8 cellular contexts compared by ENCODE assay signal in genomic region chr19:35124098-35125060, GRCh38. TPM values are rescaled to one million over a fixed set of nuclear protein-coding genes. Genes with fewer than 3 reads are reported as not detected.
A peak's percentile ranks its signal among the peaks of the same experiment; 100 is the strongest.
DNase-seq lines count a peak whose midpoint lies in the region; ATAC-seq and TF ChIP-seq lines count a peak whose summit lies in the region.

No MANE protein-coding gene starts in this region.

- no peaks in the 10 kb centered on the region for H3K79me2 ChIP-seq in OCI-LY3 (ENCODE audit: low read length)

- H3K36me3 Mint-ChIP-seq in activated T-cell treated with anti-CD3 and anti-CD28 coated beads, Interleukin-2, amount 50 U/mL, for 24 hours (ENCODE audit: low read depth): no peaks in the 10 kb centered on the region
- H3K36me3 Mint-ChIP-seq in naive thymus-derived CD8-positive, alpha-beta T cell: no peaks in the 10 kb centered on the region

- H3K4me3 Mint-ChIP-seq in activated T-cell treated with anti-CD3 and anti-CD28 coated beads, Interleukin-2, amount 50 U/mL, for 24 hours: peak overlapping the region; percentile 76
- H3K4me3 Mint-ChIP-seq in naive thymus-derived CD8-positive, alpha-beta T cell: peak overlapping the region; percentile 79 to 95 (median 84)

- H3K9me3 Mint-ChIP-seq in activated T-cell treated with anti-CD3 and anti-CD28 coated beads, Interleukin-2, amount 50 U/mL, for 24 hours: no peaks in the 10 kb centered on the region
- no peaks in the 10 kb centered on the region for H3K9me3 Mint-ChIP-seq in naive thymus-derived CD8-positive, alpha-beta T cell

- POLR2A ChIA-PET in naive thymus-derived CD8-positive, alpha-beta T cell (lab: Charles Lee): interaction anchor here (0.5 to 1.7 kb wide), 8 partner anchors 11 to 117 kb away, joined by 3 to 8 read pairs (median 4); partner anchors contain the start of gene LGI4

- no peaks in the 10 kb centered on the region for H3K27me3 Mint-ChIP-seq in activated T-cell treated with anti-CD3 and anti-CD28 coated beads, Interleukin-2, amount 50 U/mL, for 24 hours
- peaks cover 0 to 2% (median 0%) of the 10 kb centered on the region in 5 donors for H3K27me3 Mint-ChIP-seq in naive thymus-derived CD8-positive, alpha-beta T cell

- ATAC-seq in HG03135 (IDR thresholded peaks at IDR 0.05; ENCODE audit: unreplicated experiment): peak; percentile 45
- ATAC-seq in esophagus mucosa: peak; percentile 58
- peak; percentile 96 to 99 for ATAC-seq in naive thymus-derived CD8-positive, alpha-beta T cell
- ATAC-seq in GM18517 (IDR thresholded peaks at IDR 0.05; ENCODE audit: unreplicated experiment): no peak

- peaks cover 19% of the 10 kb centered on the region for H3K4me1 ChIP-seq in OCI-LY3 (ENCODE audit: low read length)

- H3K4me3 ChIP-seq in OCI-LY3 (ENCODE audit: low read length): peak overlapping the region; percentile 72

- peak overlapping the region; percentile 47; the same call in 1 of the 2 replicates for H3K9ac ChIP-seq in OCI-LY3 (ENCODE audit: low read length)

- H3K27ac Mint-ChIP-seq in activated T-cell treated with anti-CD3 and anti-CD28 coated beads, Interleukin-2, amount 50 U/mL, for 24 hours: peak overlapping the region; percentile 61
- H3K27ac Mint-ChIP-seq in naive thymus-derived CD8-positive, alpha-beta T cell: peak overlapping the region; percentile 69 to 94 (median 84)

- H3K4me2 ChIP-seq in OCI-LY3 (ENCODE audit: low read length): peak overlapping the region; percentile 67

- peak; percentile 96 for DNase-seq in GM13976 (ENCODE audit: low spot score)
- DNase-seq in activated T-cell treated with anti-CD3 and anti-CD28 coated beads, Interleukin-2, amount 50 U/mL, for 24 hours: peak; percentile 90
- DNase-seq in naive thymus-derived CD8-positive, alpha-beta T cell: peak; percentile 74 to 93 (median 85)
- peak; percentile 68 to 87 (median 82) for DNase-seq in stimulated activated naive CD4-positive, alpha-beta T cell (lab: John Stamatoyannopoulos, UW)

- no peaks in the 10 kb centered on the region for H3K9me3 ChIP-seq in OCI-LY3 (ENCODE audit: insufficient read depth, low read length)

- H4K20me1 ChIP-seq in OCI-LY3 (ENCODE audit: insufficient read depth, low read length): no peaks in the 10 kb centered on the region

- H3K27me3 ChIP-seq in OCI-LY3 (ENCODE audit: low read depth, low read length): no peaks in the 10 kb centered on the region

- no peak for TF ChIP-seq CTCF in GM13976 (IDR thresholded peaks at IDR 0.05; ENCODE audit: borderline replicate concordance, control extremely low read depth, extremely low read depth, insufficient read depth, missing control alignments)
- TF ChIP-seq CTCF in OCI-LY3 (IDR thresholded peaks at IDR 0.05; ENCODE audit: low read depth, low read length): no peak

- peak overlapping the region; percentile 48 for H2AFZ ChIP-seq in OCI-LY3 (ENCODE audit: low read depth, low read length)

- peaks cover 15% of the 10 kb centered on the region for H3K4me1 Mint-ChIP-seq in activated T-cell treated with anti-CD3 and anti-CD28 coated beads, Interleukin-2, amount 50 U/mL, for 24 hours (ENCODE audit: low read depth)
- H3K4me1 Mint-ChIP-seq in naive thymus-derived CD8-positive, alpha-beta T cell: peaks cover 12 to 15% (median 14%) of the 10 kb centered on the region in 4 donors

- H3K36me3 ChIP-seq in OCI-LY3 (replicated peaks; ENCODE audit: low read depth, low read length): no peaks in the 10 kb centered on the region

- H3K27ac ChIP-seq in OCI-LY3 (ENCODE audit: low read length): no peak overlapping the region

- in situ Hi-C loops in GM13976 (cut with MboI; ENCODE audit: low sequenced_read_pairs, unreplicated experiment): no loop called here

RNA-seq across cellular contexts. Expression of gene FXYD3, which starts 8.8 kb away (rescaled TPM):
- 736 TPM for total RNA-seq in esophagus mucosa
- not detected for total RNA-seq in naive thymus-derived CD8-positive, alpha-beta T cell
- not detected for polyA plus RNA-seq in naive thymus-derived CD8-positive, alpha-beta T cell

RNA-seq across cellular contexts. Expression of gene LGI4, which starts 10.5 kb away (rescaled TPM):
- 1.4 TPM for total RNA-seq in esophagus mucosa
- 1 to 10 TPM in 1 of 2 experiments, under 1 TPM in 1; 0.52 to 1.6 TPM for total RNA-seq in naive thymus-derived CD8-positive, alpha-beta T cell
- under 1 TPM in 1 of 3 donors, not detected in 2; 0.18 TPM for polyA plus RNA-seq in naive thymus-derived CD8-positive, alpha-beta T cell

RNA-seq across cellular contexts. Expression of gene FXYD1, which starts 14.2 kb away (rescaled TPM):
- total RNA-seq in esophagus mucosa: 2.1 TPM
- total RNA-seq in naive thymus-derived CD8-positive, alpha-beta T cell: 1 to 10 TPM in 1 of 2 experiments, not detected in 1; 1.1 TPM
- under 1 TPM in 2 of 3 donors, not detected in 1; 0.77 TPM for polyA plus RNA-seq in naive thymus-derived CD8-positive, alpha-beta T cell

RNA-seq across cellular contexts. Expression of gene FXYD7, which starts 18.7 kb away (rescaled TPM):
- not detected for total RNA-seq in esophagus mucosa
- 1 to 10 TPM; 5.4 to 6.4 TPM for total RNA-seq in naive thymus-derived CD8-positive, alpha-beta T cell
- polyA plus RNA-seq in naive thymus-derived CD8-positive, alpha-beta T cell: 10 to 100 TPM in 1 of 3 donors, 1 to 10 TPM in 2; 3.7 to 10.2 (median 8.8) TPM

RNA-seq across cellular contexts. Expression of gene FXYD5, which starts 30.2 kb away (rescaled TPM):
- total RNA-seq in esophagus mucosa: 114 TPM
- total RNA-seq in naive thymus-derived CD8-positive, alpha-beta T cell: 100 to 1,000 TPM; 339 to 351 TPM
- 100 to 1,000 TPM; 281 to 544 (median 452) TPM for polyA plus RNA-seq in naive thymus-derived CD8-positive, alpha-beta T cell

Comparison
In these comparisons a context has a peak if more than half of its experiments do, and no peak if none do; other contexts are left out.
1. RNA of gene FXYD3, which starts 8.8 kb away (total RNA-seq): 736 TPM in esophagus mucosa (single experiment); not detected in naive thymus-derived CD8-positive, alpha-beta T cell; every median in the first group is over 100 times any median in the second.
2. Peak in every context shown above with its lines, with median percentiles within 50 percentile points of each other: DNase-seq.